In the genomic region with DNA sequence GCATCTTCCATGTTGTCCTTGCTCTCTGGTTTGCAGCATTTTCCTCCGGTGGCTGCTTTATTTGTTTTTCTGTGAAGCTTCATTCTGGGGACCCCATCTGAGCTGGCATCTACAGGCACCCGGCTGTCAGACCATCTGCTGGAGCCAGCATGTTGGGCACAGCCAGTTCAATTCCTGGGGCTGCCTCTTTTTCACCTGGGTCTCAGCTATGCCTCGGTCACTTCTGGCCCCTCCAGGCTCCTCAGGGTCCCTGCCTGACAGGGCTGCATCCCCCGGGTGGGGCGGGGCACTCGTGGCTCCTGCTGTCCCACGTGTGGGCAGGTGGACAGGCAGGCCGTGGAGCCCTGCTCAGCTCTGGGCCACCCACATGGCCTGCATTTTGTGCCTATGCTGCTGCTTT, we compare ENCODE assay signal across 26 cellular contexts. TPM values are rescaled to one million over a fixed set of nuclear protein-coding genes. Genes with fewer than 3 reads are reported as not detected.
"Had no signal": no experiment of that assay in that cellular context is flagged by ENCODE, and none has a peak within 500 bp of the region (broad histone marks: within the 10 kb centered on the region; RNA-seq: fewer than 3 reads in every experiment).

No MANE protein-coding gene starts in this region.

- H3K4me3 Mint-ChIP-seq: activated CD4-positive, alpha-beta memory T cell treated with anti-CD3 and anti-CD28 coated beads for 36 hours; activated naive CD8-positive, alpha-beta T cell treated with anti-CD3 and anti-CD28 coated beads, Interleukin-2, amount 50 U/mL, for 24 hours; activated T-cell treated with anti-CD3 and anti-CD28 coated beads, Interleukin-2, amount 50 U/mL, for 72 hours; effector memory CD8-positive, alpha-beta T cell; naive thymus-derived CD4-positive, alpha-beta T cell; neural progenitor cell; T-cell; type B pancreatic cell had no signal

- H3K27me3 Mint-ChIP-seq: activated CD4-positive, alpha-beta memory T cell treated with anti-CD3 and anti-CD28 coated beads for 36 hours; activated naive CD8-positive, alpha-beta T cell treated with anti-CD3 and anti-CD28 coated beads, Interleukin-2, amount 50 U/mL, for 24 hours; effector memory CD8-positive, alpha-beta T cell; naive thymus-derived CD4-positive, alpha-beta T cell; progenitor cell of endocrine pancreas; type B pancreatic cell had no signal

- DNase-seq: activated CD4-positive, alpha-beta memory T cell treated with anti-CD3 and anti-CD28 coated beads for 36 hours; activated CD4-positive, alpha-beta T cell treated with anti-CD3 and anti-CD28 coated beads for 1 hour; activated effector memory CD4-positive, alpha-beta T cell treated with Interleukin-2 at 50 U/mL for 16 hours; activated naive CD4-positive, alpha-beta T cell treated with anti-CD3 and anti-CD28 coated beads, Interleukin-2, amount 50 U/mL, for 16 hours; activated naive CD8-positive, alpha-beta T cell treated with anti-CD3 and anti-CD28 coated beads, Interleukin-2, amount 50 U/mL, for 24 hours; activated T-cell treated with anti-CD3 and anti-CD28 coated beads, Interleukin-2, amount 50 U/mL, for 72 hours; effector memory CD8-positive, alpha-beta T cell; islet precursor cell; left colon; mesendoderm; naive thymus-derived CD4-positive, alpha-beta T cell; retina; spleen; stimulated activated CD4-positive, alpha-beta T cell treated with anti-CD3 and anti-CD28 coated beads, Interleukin-4, amount 100 ng/mL, for 24 hours; stimulated activated naive CD4-positive, alpha-beta T cell treated with Interleukin-2 at 50 U/mL for 16 hours; T-cell had no signal

- H3K4me1 ChIP-seq: neural progenitor cell, spleen, vagina had no signal

- H3K4me1 Mint-ChIP-seq: activated naive CD8-positive, alpha-beta T cell treated with anti-CD3 and anti-CD28 coated beads, Interleukin-2, amount 50 U/mL, for 24 hours; neural progenitor cell had no signal

- H3K36me3 Mint-ChIP-seq: activated CD4-positive, alpha-beta memory T cell treated with anti-CD3 and anti-CD28 coated beads for 36 hours; type B pancreatic cell had no signal

- H3K4me3 ChIP-seq: cardiac muscle cell, dorsolateral prefrontal cortex, neural progenitor cell, spleen, thoracic aorta, vagina had no signal

- H3K27me3 ChIP-seq: cardiac muscle cell, neural progenitor cell, vagina had no signal

- H3K9me3 Mint-ChIP-seq: activated CD4-positive, alpha-beta memory T cell treated with anti-CD3 and anti-CD28 coated beads for 36 hours; activated naive CD8-positive, alpha-beta T cell treated with anti-CD3 and anti-CD28 coated beads, Interleukin-2, amount 50 U/mL, for 24 hours; activated T-cell treated with anti-CD3 and anti-CD28 coated beads, Interleukin-2, amount 50 U/mL, for 72 hours; effector memory CD8-positive, alpha-beta T cell; naive thymus-derived CD4-positive, alpha-beta T cell; T-cell had no signal

- H3K27ac Mint-ChIP-seq: activated CD4-positive, alpha-beta memory T cell treated with anti-CD3 and anti-CD28 coated beads for 36 hours; activated naive CD8-positive, alpha-beta T cell treated with anti-CD3 and anti-CD28 coated beads, Interleukin-2, amount 50 U/mL, for 24 hours; activated T-cell treated with anti-CD3 and anti-CD28 coated beads, Interleukin-2, amount 50 U/mL, for 72 hours; naive thymus-derived CD4-positive, alpha-beta T cell; neural progenitor cell; progenitor cell of endocrine pancreas; T-cell; type B pancreatic cell had no signal

- ATAC-seq: activated naive CD8-positive, alpha-beta T cell treated with anti-CD3 and anti-CD28 coated beads, Interleukin-2, amount 50 U/mL, for 24 hours; activated T-cell treated with anti-CD3 and anti-CD28 coated beads, Interleukin-2, amount 50 U/mL, for 72 hours; effector memory CD8-positive, alpha-beta T cell; esophagus mucosa; left colon; naive thymus-derived CD4-positive, alpha-beta T cell; T-cell had no signal

- H3K27ac ChIP-seq: cardiac muscle cell, neural progenitor cell, spleen, thoracic aorta, vagina had no signal

- H3K9me3 ChIP-seq: spleen, thoracic aorta, vagina had no signal

- H3K36me3 ChIP-seq: cardiac muscle cell, neural progenitor cell, spleen, thoracic aorta, vagina had no signal

RNA-seq across cellular contexts. Expression of a gene that starts 37.4 kb away (rescaled TPM):
- total RNA-seq: activated CD4-positive, alpha-beta memory T cell treated with anti-CD3 and anti-CD28 coated beads for 36 hours; activated T-cell treated with anti-CD3 and anti-CD28 coated beads, Interleukin-2, amount 50 U/mL, for 72 hours; left colon; naive thymus-derived CD4-positive, alpha-beta T cell; omental fat pad; thoracic aorta; vagina had no signal
- polyA plus RNA-seq: endothelial cell of umbilical vein had no signal
